In genomic region chr12:7018350-7019042, GRCh38 we compare ENCODE assay signal across 8 cellular contexts.
DNase-seq lines count a peak whose midpoint lies in the region; ATAC-seq lines count a peak whose summit lies in the region.

Gene LPCAT3 (minus strand): TSS chr12:7018476. CDS start chr12:7018424, 52 bp downstream.

- H3K9ac ChIP-seq in BLaER1 treated with 17β-estradiol and CSF1 and Interleukin-3, amounts not matched to agents 10 nM and 100 nM = peak within 1 kb of the TSS; percentile 79 to 88 (median 84)

- H3K9me3 ChIP-seq in BLaER1 treated with 17β-estradiol and CSF1 and Interleukin-3, amounts not matched to agents 10 nM and 100 nM (replicated peaks in 1 of 11) = no peaks in the 10 kb centered on the region

- peak within 1 kb of the TSS; percentile 69 to 88 (median 80) for H3K4me3 ChIP-seq in BLaER1 treated with 17β-estradiol and CSF1 and Interleukin-3, amounts not matched to agents 10 nM and 100 nM

- peak within 1 kb of the TSS; percentile 80 to 94 (median 85) for H3K27ac ChIP-seq in BLaER1 treated with 17β-estradiol and CSF1 and Interleukin-3, amounts not matched to agents 10 nM and 100 nM
- peak within 1 kb of the TSS; percentile 84 for H3K27ac ChIP-seq in cingulate gyrus (ENCODE audit: low read depth, low read length)

- no peaks in the 10 kb centered on the region for H3K27me3 ChIP-seq in BLaER1 treated with 17β-estradiol and CSF1 and Interleukin-3, amounts not matched to agents 10 nM and 100 nM

- ATAC-seq in HG03460 (IDR thresholded peaks at IDR 0.05; ENCODE audit: unreplicated experiment) = peak; percentile 94

- H3K4me2 ChIP-seq in BLaER1 treated with 17β-estradiol and CSF1 and Interleukin-3, amounts not matched to agents 10 nM and 100 nM = peak within 1 kb of the TSS; percentile 83 to 98 (median 87)

- peak; percentile 91 for DNase-seq in GM19240 (ENCODE audit: insufficient read length, low spot score)
- peak; percentile 68 for DNase-seq in NCI-H524 treated with DMSO at 0.1 percent for 48 hours (lab: John Stamatoyannopoulos, UW)
- peak; percentile 95 to 97 for DNase-seq in activated CD4-positive, alpha-beta T cell treated with anti-CD3 and anti-CD28 coated beads for 4 hours
- DNase-seq in kidney tubule cell (ENCODE audit: low spot score) = peak; percentile 96
- DNase-seq in stimulated activated CD4-positive, alpha-beta T cell treated with anti-CD3 and anti-CD28 coated beads, Interleukin-1b, Interleukin-23, amount 100 ng/mL, for 24 hours (ENCODE audit: low read depth in 4 of 4, low spot score in 1 of 4) = peak; percentile 85 to 96 (median 90)

- peaks cover 30 to 65% (median 37%) of the 10 kb centered on the region in 10 experiments for H3K4me1 ChIP-seq in BLaER1 treated with 17β-estradiol and CSF1 and Interleukin-3, amounts not matched to agents 10 nM and 100 nM

- H4K20me1 ChIP-seq in BLaER1 treated with 17β-estradiol and CSF1 and Interleukin-3, amounts not matched to agents 10 nM and 100 nM = peaks cover 0 to 40% (median 9%) of the 10 kb centered on the region in 11 experiments; a peak in 10 of 22 replicates

- H3K36me3 ChIP-seq in BLaER1 treated with 17β-estradiol and CSF1 and Interleukin-3, amounts not matched to agents 10 nM and 100 nM = peaks cover 5 to 26% (median 19%) of the 10 kb centered on the region in 11 experiments; a peak in 20 of 22 replicates

Comparison
In these comparisons a context has a peak if more than half of its experiments do, and no peak if none do; other contexts are left out.
1. Peak in every context shown above with its lines: DNase-seq, ATAC-seq, H3K4me3 ChIP-seq and H3K27ac ChIP-seq.